Comparison of ENCODE assay signal across 9 cellular contexts in genomic region chr5:141354900-141355469, GRCh38. TPM values are rescaled to one million over a fixed set of nuclear protein-coding genes. Genes with fewer than 3 reads are reported as not detected.
DNase-seq lines count a peak whose midpoint lies in the region; ATAC-seq and TF ChIP-seq lines count a peak whose summit lies in the region.
"Had no signal": no experiment of that assay in that cellular context is flagged by ENCODE, and none has a peak within 500 bp of the region (broad histone marks: within the 10 kb centered on the region; RNA-seq: fewer than 3 reads in every experiment).

Gene PCDHGA4, plus strand, starts transcription at chr5:141355021. Its CDS starts 87 bp downstream, at chr5:141355108.

- peak within 1 kb of the TSS in 8 of 10 donors; percentile 2 to 40 (median 34) for H3K4me3 ChIP-seq in heart right ventricle
- H3K4me3 ChIP-seq in WERI-Rb-1 (ENCODE audit: low read depth, low read length): no peak within 1 kb of the TSS
- peak within 1 kb of the TSS; percentile 44 for H3K4me3 ChIP-seq in right cardiac atrium (ENCODE audit: low read length)
- peak within 1 kb of the TSS; percentile 10 for H3K4me3 ChIP-seq in urinary bladder (ENCODE audit: low read depth, low read length)

- intact Hi-C loops in heart right ventricle (cut with DNase I): loop anchor here in 2 of 10 donors (5.0 to 10.0 kb wide), 2 partner anchors 37 to 50 kb away; partner anchors contain the start of genes PCDHGA8 (in 1 of the 2), PCDHGA9 (in 1 of the 2) and PCDHGB6 (in 1 of the 2)
- intact Hi-C loops in Right ventricle myocardium superior (cut with DNase I): no loop called here
- intact Hi-C loops in right cardiac atrium (cut with DNase I): no loop called here

- WGBS in heart right ventricle, 2 donors: 18 to 21% methylated on average over 29 of the region's 29 CpGs
- WGBS in right cardiac atrium: 17% methylated on average over 29 of the region's 29 CpGs
- WGBS in urinary bladder: 14% methylated on average over 29 of the region's 29 CpGs

- peaks cover 0 to 98% (median 49%) of the 10 kb centered on the region in 11 donors for H3K9me3 ChIP-seq in heart right ventricle
- H3K9me3 ChIP-seq in WERI-Rb-1 (ENCODE audit: severe bottlenecking): peaks cover 30% of the 10 kb centered on the region
- peaks cover 9% of the 10 kb centered on the region for H3K9me3 ChIP-seq in right cardiac atrium (ENCODE audit: control insufficient read depth, low read length)

- H3K4me1 ChIP-seq in heart right ventricle (peaks cover 0 to 34% (median 4%) of the 10 kb centered on the region in 9 donors), right cardiac atrium (ENCODE audit: control insufficient read depth, insufficient read depth, low read length) (no peaks in the 10 kb centered on the region), urinary bladder (ENCODE audit: insufficient read depth) (no peaks in the 10 kb centered on the region)

- DNase-seq in heart right ventricle (no peak), Right ventricle myocardium superior (no peak), WERI-Rb-1 (no peak), right cardiac atrium (no peak), KG1 (lab: John Stamatoyannopoulos, UW) (no peak)
- DNase-seq in stimulated activated CD4-positive, alpha-beta T cell treated with anti-CD3 and anti-CD28 coated beads, Interleukin-4, amount 100 ng/mL, for 4 hours: no peak
- DNase-seq: activated naive CD8-positive, alpha-beta T cell treated with anti-CD3 and anti-CD28 coated beads for 36 hours had no signal

- ATAC-seq in heart right ventricle (no peak), Right ventricle myocardium superior (ENCODE audit: poor library complexity) (no peak), right cardiac atrium (no peak), HG02938 (IDR thresholded peaks at IDR 0.05; ENCODE audit: unreplicated experiment) (no peak)

- H3K27ac ChIP-seq in heart right ventricle (no peak within 1 kb of the TSS), WERI-Rb-1 (no peak within 1 kb of the TSS), right cardiac atrium (ENCODE audit: low read length) (no peak within 1 kb of the TSS), urinary bladder (ENCODE audit: low read depth) (no peak within 1 kb of the TSS)

- peaks cover 0 to 45% (median 0%) of the 10 kb centered on the region in 7 donors for H3K27me3 ChIP-seq in heart right ventricle
- no peaks in the 10 kb centered on the region for H3K27me3 ChIP-seq in WERI-Rb-1 (ENCODE audit: insufficient read depth, low read depth, severe bottlenecking)
- no peaks in the 10 kb centered on the region for H3K27me3 ChIP-seq in right cardiac atrium (ENCODE audit: control insufficient read depth, insufficient read depth)

- TF ChIP-seq CTCF in heart right ventricle (IDR thresholded peaks at IDR 0.05): peak; percentile 13 to 61 (median 49)
- peak; percentile 28; the same call in 1 of the 2 replicates for TF ChIP-seq CTCF in WERI-Rb-1 (IDR thresholded peaks at IDR 0.05; ENCODE audit: low read depth, low read length)

- H3K36me3 ChIP-seq in heart right ventricle: peaks cover 0 to 44% (median 0%) of the 10 kb centered on the region in 9 donors
- H3K36me3 ChIP-seq in WERI-Rb-1: no peaks in the 10 kb centered on the region
- H3K36me3 ChIP-seq in urinary bladder (ENCODE audit: insufficient read depth): no peaks in the 10 kb centered on the region

RNA-seq across cellular contexts. Expression of gene PCDHGA4, which starts in this region (rescaled TPM):
- total RNA-seq in heart right ventricle (10 to 100 TPM in 8 of 10 donors, 1 to 10 TPM in 2; 7.4 to 16.0 (median 10.5) TPM), Right ventricle myocardium superior (9.3 TPM), right cardiac atrium (1 to 10 TPM; 4.4 to 5.8 (median 5.7) TPM), urinary bladder (5.8 TPM)
- polyA plus RNA-seq in heart right ventricle (1 to 10 TPM in 1 of 2 donors, under 1 TPM in 1; 0.70 to 4.8 TPM), right cardiac atrium (1.7 TPM), urinary bladder (2.2 TPM)
